11 cellular contexts compared by ENCODE assay signal in genomic region chr15:90419202-90419601, GRCh38. TPM values are rescaled to one million over a fixed set of nuclear protein-coding genes. Genes with fewer than 3 reads are reported as not detected.
DNase-seq lines count a peak whose midpoint lies in the region; ATAC-seq and TF ChIP-seq lines count a peak whose summit lies in the region.
"Had no signal": no experiment of that assay in that cellular context is flagged by ENCODE, and none has a peak within 500 bp of the region (broad histone marks: within the 10 kb centered on the region; RNA-seq: fewer than 3 reads in every experiment).

No MANE protein-coding gene starts in this region.

- POLR2A ChIA-PET in T-cell (lab: Charles Lee) = no interaction called here

- H3K9me2 ChIP-seq in MM.1S (replicated peaks; ENCODE audit: insufficient read depth, low read length) = no peaks in the 10 kb centered on the region

- peaks cover 7% of the 10 kb centered on the region for H3K36me3 Mint-ChIP-seq in activated T-cell treated with anti-CD3 and anti-CD28 coated beads, Interleukin-2, amount 50 U/mL, for 4 hours (ENCODE audit: insufficient read depth)
- H3K36me3 Mint-ChIP-seq in T-cell = peaks cover 24% of the 10 kb centered on the region

- no peaks in the 10 kb centered on the region for H3K9me3 Mint-ChIP-seq in activated T-cell treated with anti-CD3 and anti-CD28 coated beads, Interleukin-2, amount 50 U/mL, for 4 hours
- no peaks in the 10 kb centered on the region for H3K9me3 Mint-ChIP-seq in T-cell

- TF ChIP-seq EP300 in upper lobe of left lung (IDR thresholded peaks at IDR 0.05) = no peak

- H3F3A ChIP-seq in MM.1S (ENCODE audit: insufficient read depth, low read length) = no peaks in the 10 kb centered on the region

- no peak overlapping the region for H2AFZ ChIP-seq in MM.1S (ENCODE audit: low read length)

- no peak overlapping the region for H3K9ac ChIP-seq in MM.1S (ENCODE audit: low read length)

- TF ChIP-seq CTCF in foreskin keratinocyte (conservative IDR thresholded peaks at IDR 0.05) = no peak
- TF ChIP-seq CTCF in upper lobe of left lung (IDR thresholded peaks at IDR 0.05) = no peak
- TF ChIP-seq CTCF in MM.1S (IDR thresholded peaks at IDR 0.05; ENCODE audit: low read length) = no peak

- peaks cover 80% of the 10 kb centered on the region for H3K4me1 Mint-ChIP-seq in activated T-cell treated with anti-CD3 and anti-CD28 coated beads, Interleukin-2, amount 50 U/mL, for 4 hours (ENCODE audit: low read depth)
- H3K4me1 Mint-ChIP-seq in T-cell = peaks cover 75 to 85% (median 81%) of the 10 kb centered on the region in 3 donors

- peaks cover 87% of the 10 kb centered on the region for H3K79me2 ChIP-seq in MM.1S (ENCODE audit: low read length)

- H3K27me3 ChIP-seq in foreskin keratinocyte (no peaks in the 10 kb centered on the region), upper lobe of left lung (no peaks in the 10 kb centered on the region), MM.1S (replicated peaks; ENCODE audit: insufficient read depth, low read length) (no peaks in the 10 kb centered on the region)

- CTCF ChIA-PET in T-cell (lab: Charles Lee) = no interaction called here

- H3K4me3 Mint-ChIP-seq in activated T-cell treated with anti-CD3 and anti-CD28 coated beads, Interleukin-2, amount 50 U/mL, for 4 hours = peak overlapping the region; percentile 51
- peak overlapping the region in 2 of 3 donors; percentile 9 to 28 for H3K4me3 Mint-ChIP-seq in T-cell

- H4K20me1 ChIP-seq in MM.1S (ENCODE audit: insufficient read depth, low read length) = no peaks in the 10 kb centered on the region

- H3K4me1 ChIP-seq in foreskin keratinocyte = peaks cover 30% of the 10 kb centered on the region
- peaks cover 67 to 79% (median 70%) of the 10 kb centered on the region in 4 donors for H3K4me1 ChIP-seq in upper lobe of left lung
- no peaks in the 10 kb centered on the region for H3K4me1 ChIP-seq in MM.1S (ENCODE audit: low read length)

- peak; percentile 35 to 39 for ATAC-seq in activated T-cell treated with anti-CD3 and anti-CD28 coated beads, Interleukin-2, amount 50 U/mL, for 4 hours
- ATAC-seq in T-cell (replicated peaks in 1 of 4) (peak in 1 of 4 experiments; percentile 29), foreskin keratinocyte (no peak), upper lobe of left lung (ENCODE audit: low FRiP score in 2 of 2) (no peak)

- peak overlapping the region; percentile 76 to 80 for H3K27ac Mint-ChIP-seq in T-cell

- no peak overlapping the region for H3K4me2 ChIP-seq in MM.1S (ENCODE audit: low read depth, low read length)

- DNase-seq in activated T-cell treated with anti-CD3 and anti-CD28 coated beads, Interleukin-2, amount 50 U/mL, for 4 hours = no peak
- no peak for DNase-seq in activated T-cell treated with anti-CD3 and anti-CD28 coated beads, Interleukin-2, amount 50 U/mL, for 48 hours
- DNase-seq in T-cell (no peak), foreskin keratinocyte (no peak), upper lobe of left lung (no peak), substantia nigra (lab: John Stamatoyannopoulos, UW) (no peak), MM.1S (no peak), NCI-H345 treated with DMSO at 0.1 percent for 48 hours (lab: John Stamatoyannopoulos, UW; ENCODE audit: unreplicated experiment) (no peak)
- DNase-seq: activated gamma-delta T cell treated with Interleukin-2 at 50 U/mL for 16 hours, AML-193, T-helper 9 cell had no signal

- no peak for TF ChIP-seq POLR2A in upper lobe of left lung (IDR thresholded peaks at IDR 0.05)

- peaks cover 0 to 3% (median 0%) of the 10 kb centered on the region in 4 donors for H3K36me3 ChIP-seq in upper lobe of left lung
- H3K36me3 ChIP-seq in MM.1S (replicated peaks; ENCODE audit: insufficient read depth, low read length) = no peaks in the 10 kb centered on the region

- H3K27ac ChIP-seq in foreskin keratinocyte = peak overlapping the region; percentile 50
- peak overlapping the region in 3 of 4 donors; percentile 31 to 74 (median 56) for H3K27ac ChIP-seq in upper lobe of left lung
- no peak overlapping the region for H3K27ac ChIP-seq in substantia nigra (ENCODE audit: low read depth, low read length, poor library complexity, severe bottlenecking)
- no peak overlapping the region for H3K27ac ChIP-seq in MM.1S (ENCODE audit: low read length)

- no peaks in the 10 kb centered on the region for H3K27me3 Mint-ChIP-seq in activated T-cell treated with anti-CD3 and anti-CD28 coated beads, Interleukin-2, amount 50 U/mL, for 4 hours (ENCODE audit: low read depth)
- no peaks in the 10 kb centered on the region for H3K27me3 Mint-ChIP-seq in T-cell

- H3K4me3 ChIP-seq in upper lobe of left lung (no peak overlapping the region), MM.1S (ENCODE audit: low read length) (no peak overlapping the region)

- H3K9me3 ChIP-seq in upper lobe of left lung (no peaks in the 10 kb centered on the region), MM.1S (replicated peaks; ENCODE audit: insufficient read depth, low read length) (no peaks in the 10 kb centered on the region)

RNA-seq across cellular contexts. Expression of gene IQGAP1, which starts 31.2 kb away (rescaled TPM):
- total RNA-seq in activated T-cell treated with anti-CD3 and anti-CD28 coated beads, Interleukin-2, amount 50 U/mL, for 4 hours = 10 to 100 TPM; 83.1 to 96.0 (median 91.4) TPM
- total RNA-seq in T-cell (100 to 1,000 TPM; 125 to 158 (median 127) TPM), foreskin keratinocyte (268 and 290 TPM in 2 replicates), upper lobe of left lung (100 to 1,000 TPM; 216 to 502 (median 344) TPM)
- polyA plus RNA-seq in foreskin keratinocyte = 99.5 and 102 TPM in 2 replicates

Comparison
In these comparisons a context has a peak if more than half of its experiments do, and no peak if none do; other contexts are left out.
1. ATAC-seq: peak in activated T-cell treated with anti-CD3 and anti-CD28 coated beads, Interleukin-2, amount 50 U/mL, for 4 hours (2 of 2); none in foreskin keratinocyte (single experiment) and upper lobe of left lung (0 of 2).
2. H3K27ac ChIP-seq: peak in foreskin keratinocyte (single experiment) and upper lobe of left lung (3 of 4); none in substantia nigra (single experiment) and MM.1S (single experiment).